Comparison of ENCODE assay signal across 1 cellular context in genomic region chr19:50804420-50805272, GRCh38.
A peak's percentile ranks its signal among the peaks of the same experiment; 100 is the strongest.
TF ChIP-seq lines count a peak whose summit lies in the region.

No MANE protein-coding gene starts in this region.

TF ChIP-seq in GM12878, 131 proteins besides CTCF, POLR2A, EP300 and RAD21 (continued from another document and continues in another):
- TF ChIP-seq STAT1 (conservative IDR thresholded peaks at IDR 0.05) (peak; percentile 100), ZNF274 (IDR thresholded peaks at IDR 0.05; ENCODE audit: insufficient read depth, insufficient read length) (no peak), SMARCA5 (IDR thresholded peaks at IDR 0.05) (no peak), SUZ12 (IDR thresholded peaks at IDR 0.05; ENCODE audit: unreplicated experiment) (no peak), POU2F2 (IDR thresholded peaks at IDR 0.05; ENCODE audit: borderline replicate concordance, low read depth, low read length) (peak; percentile 96; the same call in 2 of the 3 replicates), KAT2A (conservative IDR thresholded peaks at IDR 0.05; ENCODE audit: control insufficient read depth, low read depth, low read length) (no peak), LARP7 (IDR thresholded peaks at IDR 0.05) (peak; percentile 91), MTA2 (IDR thresholded peaks at IDR 0.05; ENCODE audit: low read depth) (peak; percentile 50; the same call in 1 of the 2 replicates), NR2C2 (IDR thresholded peaks at IDR 0.05; ENCODE audit: borderline replicate concordance, control insufficient read depth, insufficient read length, low read depth) (no peak), ZNF384 (IDR thresholded peaks at IDR 0.05; ENCODE audit: borderline replicate concordance, low read depth, low read length) (no peak), ZNF687 (IDR thresholded peaks at IDR 0.05) (peak; percentile 82), SUPT20H (IDR thresholded peaks at IDR 0.05; ENCODE audit: borderline replicate concordance, control insufficient read depth, low read depth, low read length) (no peak), TCF12 (IDR thresholded peaks at IDR 0.05; ENCODE audit: low read depth, low read length) (peak; percentile 63), NFXL1 (IDR thresholded peaks at IDR 0.05; ENCODE audit: borderline replicate concordance) (no peak), USF1 (IDR thresholded peaks at IDR 0.05; ENCODE audit: borderline replicate concordance, extremely low read length, insufficient read depth, low read depth, low read length) (peak; percentile 89), PML (IDR thresholded peaks at IDR 0.05; ENCODE audit: low read length) (peak; percentile 99), PAX8 (IDR thresholded peaks at IDR 0.05) (no peak), YBX1 (IDR thresholded peaks at IDR 0.05) (no peak), CBX5 (IDR thresholded peaks at IDR 0.05; ENCODE audit: low read depth) (0 out of 2 replicates have a peak, but pooled peaks have one; percentile 30), JUNB (IDR thresholded peaks at IDR 0.05) (no peak), SRF (IDR thresholded peaks at IDR 0.05; ENCODE audit: low read depth in 2 of 2, low read length in 2 of 2) (peak in 1 of 2 experiments; percentile 22; a peak in 1 of 4 replicates), TCF7 (IDR thresholded peaks at IDR 0.05; ENCODE audit: borderline replicate concordance) (no peak; the same call in 1 of the 2 replicates), BRCA1 (IDR thresholded peaks at IDR 0.05; ENCODE audit: low read depth, low read length) (no peak), ZBED1 (IDR thresholded peaks at IDR 0.05; ENCODE audit: borderline replicate concordance) (peak; percentile 69), ZZZ3 (IDR thresholded peaks at IDR 0.05; ENCODE audit: control insufficient read depth, insufficient read length, low read depth) (no peak), CREM (IDR thresholded peaks at IDR 0.05; ENCODE audit: low read depth) (peak; percentile 78), EGR1 (IDR thresholded peaks at IDR 0.05; ENCODE audit: borderline replicate concordance in 1 of 2, low read depth in 2 of 2, low read length in 2 of 2) (no peak; a peak in 1 of 3 replicates), ETV6 (conservative IDR thresholded peaks at IDR 0.05 in 1 of 2, IDR thresholded peaks at IDR 0.05 in 1 of 2; ENCODE audit: borderline replicate concordance in 1 of 2, low read depth in 1 of 2) (no peak), USF2 (IDR thresholded peaks at IDR 0.05; ENCODE audit: borderline replicate concordance, low read depth, low read length) (peak; percentile 87), ATF7 (IDR thresholded peaks at IDR 0.05; ENCODE audit: low read depth) (peak; percentile 72), CBFB (IDR thresholded peaks at IDR 0.05; ENCODE audit: low read depth) (peak; percentile 96), FOXM1 (IDR thresholded peaks at IDR 0.05; ENCODE audit: low read depth, low read length) (peak; percentile 66; the same call in 1 of the 2 replicates), KDM1A (IDR thresholded peaks at IDR 0.05; ENCODE audit: borderline replicate concordance) (no peak), NFIC (IDR thresholded peaks at IDR 0.05; ENCODE audit: low read depth, low read length) (peak; percentile 70; the same call in 1 of the 2 replicates), ZSCAN29 (IDR thresholded peaks at IDR 0.05) (no peak), TBL1XR1 (IDR thresholded peaks at IDR 0.05; ENCODE audit: low read depth, low read length) (0 out of 2 replicates have a peak, but pooled peaks have one; percentile 35), CHD4 (IDR thresholded peaks at IDR 0.05) (no peak), NBN (IDR thresholded peaks at IDR 0.05) (peak; percentile 97), DPF2 (IDR thresholded peaks at IDR 0.05) (peak; percentile 87), POLR2AphosphoS5 (IDR thresholded peaks at IDR 0.05; ENCODE audit: low read length) (peak; percentile 100), FOXK2 (IDR thresholded peaks at IDR 0.05) (peak; percentile 47), TCF3 (IDR thresholded peaks at IDR 0.05; ENCODE audit: borderline replicate concordance, insufficient read depth, low read depth, low read length) (peak; percentile 41; the same call in 1 of the 2 replicates), IKZF1 (conservative IDR thresholded peaks at IDR 0.05) (peak; percentile 85), HDAC6 (IDR thresholded peaks at IDR 0.05; ENCODE audit: unreplicated experiment) (peak; percentile 83), PBX3 (IDR thresholded peaks at IDR 0.05; ENCODE audit: insufficient replicate concordance, low read depth, low read length) (peak; percentile 96), SIN3A (IDR thresholded peaks at IDR 0.05; ENCODE audit: low read depth, low read length) (peak; percentile 94; the same call in 1 of the 2 replicates), CREB1 (IDR thresholded peaks at IDR 0.05; ENCODE audit: low read depth) (peak; percentile 64), E4F1 (IDR thresholded peaks at IDR 0.05; ENCODE audit: borderline replicate concordance, partially characterized antibody) (peak; percentile 84), ZNF24 (IDR thresholded peaks at IDR 0.05) (no peak), RUNX3 (IDR thresholded peaks at IDR 0.05; ENCODE audit: low read length) (0 out of 2 replicates have a peak, but pooled peaks have one; percentile 18), SPI1 (IDR thresholded peaks at IDR 0.05; ENCODE audit: borderline replicate concordance, insufficient read depth, low read depth, low read length) (no peak), CUX1 (IDR thresholded peaks at IDR 0.05; ENCODE audit: insufficient replicate concordance, low read depth, low read length) (no peak), ATF3 (IDR thresholded peaks at IDR 0.05; ENCODE audit: borderline replicate concordance, extremely low read depth, low read depth, low read length) (no peak; the same call in 1 of the 2 replicates), STAT3 (IDR thresholded peaks at IDR 0.05; ENCODE audit: low read depth, low read length) (no peak), RELA (IDR thresholded peaks at IDR 0.05; ENCODE audit: borderline replicate concordance, partially characterized antibody) (peak; percentile 92), MYB (IDR thresholded peaks at IDR 0.05; ENCODE audit: borderline replicate concordance, low read depth, low read length) (peak; percentile 100), WRNIP1 (IDR thresholded peaks at IDR 0.05; ENCODE audit: borderline replicate concordance, low read depth, low read length) (no peak)
